27 cellular contexts compared by ENCODE assay signal in the genomic region with DNA sequence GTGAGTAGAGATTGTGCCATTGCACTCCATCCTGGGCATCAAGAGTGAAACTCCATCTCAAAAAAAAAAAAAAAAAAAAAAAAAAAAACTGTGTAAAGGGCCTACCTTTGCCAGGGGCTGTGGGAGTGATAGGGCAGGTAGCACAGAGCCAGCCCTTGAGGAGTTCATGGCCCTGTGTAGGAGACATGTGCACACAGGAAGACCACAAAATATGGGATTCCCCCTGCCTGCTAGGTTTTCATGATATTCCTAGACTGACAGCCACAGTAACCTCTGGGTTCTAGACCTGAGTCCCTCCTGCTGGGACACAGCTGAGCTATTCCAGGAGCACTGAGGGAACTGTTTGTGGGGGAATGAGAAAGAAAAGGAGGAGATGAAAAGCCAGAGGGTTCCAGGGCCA.
"Had no signal": no experiment of that assay in that cellular context is flagged by ENCODE, and none has a peak within 500 bp of the region (broad histone marks: within the 10 kb centered on the region; RNA-seq: fewer than 3 reads in every experiment).

No MANE protein-coding gene starts in this region.

- H3K4me1 ChIP-seq: gastrocnemius medialis, neural progenitor cell, parathyroid adenoma, suprapubic skin, upper lobe of right lung, uterus had no signal

- DNase-seq: effector CD8-positive, alpha-beta T cell; endodermal cell; foreskin fibroblast; gastrocnemius medialis; head of caudate nucleus; mucosa of descending colon; naive B cell; stimulated activated CD4-positive, alpha-beta T cell treated with anti-CD3 and anti-CD28 coated beads, Interleukin-12 subunit alpha, Interleukin-12 subunit beta, amount 100 ng/mL, for 4 hours; stimulated activated CD4-positive, alpha-beta T cell treated with anti-CD3 and anti-CD28 coated beads, Interleukin-1b, Interleukin-23, amount 100 ng/mL, for 48 hours; stimulated activated CD4-positive, alpha-beta T cell treated with anti-CD3 and anti-CD28 coated beads, Interleukin-4, amount 100 ng/mL, for 1 hour; stimulated activated CD8-positive, alpha-beta memory T cell treated with anti-CD3 and anti-CD28 coated beads, Interleukin-4, amount 100 ng/mL, for 48 hours; stimulated activated naive CD4-positive, alpha-beta T cell; stimulated activated naive CD8-positive, alpha-beta T cell treated with anti-CD3 and anti-CD28 coated beads, Interleukin-15, amount 100 ng/mL, for 72 hours; transverse colon; uterus had no signal

- H3K4me2 ChIP-seq: neural progenitor cell, smooth muscle cell had no signal

- H3K27ac ChIP-seq: epithelial cell of prostate, gastrocnemius medialis, neural progenitor cell, parathyroid adenoma, suprapubic skin, transverse colon, upper lobe of right lung, uterus had no signal

- ATAC-seq: esophagus mucosa; gastrocnemius medialis; left lobe of liver; mucosa of descending colon; natural killer cell treated with Interleukin-12 subunit alpha and Interleukin-12 subunit beta and Interleukin-15 and Interleukin-18, amount 100 ng/mL, for 72 hours; sciatic nerve; stimulated activated naive CD8-positive, alpha-beta T cell treated with anti-CD3 and anti-CD28 coated beads, Interleukin-15, amount 100 ng/mL, for 72 hours; upper lobe of right lung had no signal

- FAIRE-seq: keratinocyte had no signal

- H3K4me3 ChIP-seq: gastrocnemius medialis, lung, mucosa of descending colon, neural progenitor cell, smooth muscle cell, suprapubic skin, transverse colon, upper lobe of right lung, uterus had no signal

- H3K79me2 ChIP-seq: parathyroid adenoma had no signal

- H2AFZ ChIP-seq: neural progenitor cell, parathyroid adenoma had no signal

- H3K9me3 ChIP-seq: gastrocnemius medialis, mucosa of descending colon, suprapubic skin, transverse colon, upper lobe of right lung, uterus had no signal

- H3K36me3 ChIP-seq: gastrocnemius medialis, neural progenitor cell, suprapubic skin, transverse colon, upper lobe of right lung, uterus had no signal

- H3K9ac ChIP-seq: neural progenitor cell, parathyroid adenoma had no signal

- H3K27me3 ChIP-seq: gastrocnemius medialis, neural progenitor cell, suprapubic skin, transverse colon, upper lobe of right lung, uterus had no signal
